Comparison of ENCODE assay signal across 29 cellular contexts in the genomic region with DNA sequence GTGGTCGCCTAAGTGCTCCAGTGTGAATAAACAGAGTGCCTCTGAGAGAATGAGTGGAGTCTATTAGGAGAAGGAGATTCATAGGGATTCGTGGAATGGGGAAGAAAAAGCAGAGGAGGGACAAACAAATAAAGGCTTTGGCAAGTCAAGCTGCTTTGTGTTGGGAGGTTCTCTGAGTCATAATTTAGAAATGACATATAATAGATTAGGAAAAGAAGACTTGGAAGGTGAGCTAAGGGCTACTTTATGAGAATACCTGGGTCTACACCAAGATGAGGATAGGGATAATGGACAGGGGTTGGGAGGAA. TPM values are rescaled to one million over a fixed set of nuclear protein-coding genes. Genes with fewer than 3 reads are reported as not detected.
DNase-seq lines count a peak whose midpoint lies in the region; ATAC-seq and TF ChIP-seq lines count a peak whose summit lies in the region.
"Had no signal": no experiment of that assay in that cellular context is flagged by ENCODE, and none has a peak within 500 bp of the region (broad histone marks: within the 10 kb centered on the region; RNA-seq: fewer than 3 reads in every experiment).

No MANE protein-coding gene starts in this region.

- H3K4me1 ChIP-seq in Panc1 (ENCODE audit: control insufficient read depth, insufficient read depth, low read length) (0 out of 2 replicates have a peak, but pooled peaks cover under 1% of the 10 kb centered on the region), osteoblast (ENCODE audit: insufficient read depth, low read length) (peaks cover 4% of the 10 kb centered on the region)
- H3K4me1 ChIP-seq: BLaER1 had no signal

- H3K36me3 ChIP-seq in Panc1 (ENCODE audit: control insufficient read depth, insufficient read depth, low read length) (no peaks in the 10 kb centered on the region; the same call in 1 of the 2 replicates), osteoblast (ENCODE audit: insufficient read depth, low read length) (no peaks in the 10 kb centered on the region)
- H3K36me3 ChIP-seq: BLaER1, cardiac muscle cell, tibial nerve, WERI-Rb-1 had no signal

- H4K20me1 ChIP-seq in osteoblast (ENCODE audit: insufficient read depth, low read length): no peaks in the 10 kb centered on the region

- POLR2A ChIA-PET in Panc1 (lab: Charles Lee): no interaction called here

- H3K4me3 ChIP-seq in Panc1 (ENCODE audit: low read depth in 2 of 2, low read length in 2 of 2): no peak overlapping the region
- H3K4me3 ChIP-seq in osteoblast (ENCODE audit: insufficient read depth, low read length): no peak overlapping the region
- H3K4me3 ChIP-seq: BLaER1, cardiac muscle cell, coronary artery, tibial nerve had no signal

- H3K4me2 ChIP-seq in osteoblast (ENCODE audit: insufficient read depth, low read length): no peak overlapping the region
- H3K4me2 ChIP-seq: BLaER1 had no signal

- no peaks in the 10 kb centered on the region for H3K79me2 ChIP-seq in osteoblast (ENCODE audit: insufficient read depth, low read length)

- H3K27ac ChIP-seq in Panc1 (ENCODE audit: low read length): peak overlapping the region; percentile 24; the same call in 1 of the 2 replicates
- peak overlapping the region; percentile 26 for H3K27ac ChIP-seq in osteoblast (ENCODE audit: low read depth, low read length)
- H3K27ac ChIP-seq: BLaER1, cardiac muscle cell, coronary artery, tibial nerve, WERI-Rb-1 had no signal

- H3K9me3 Mint-ChIP-seq in Calu3 (ENCODE audit: low read depth, unreplicated experiment): peaks cover 4% of the 10 kb centered on the region
- peaks cover 5% of the 10 kb centered on the region for H3K9me3 Mint-ChIP-seq in chondrocyte (ENCODE audit: low read depth)
- H3K9me3 Mint-ChIP-seq: activated T-cell treated with anti-CD3 and anti-CD28 coated beads, Interleukin-2, amount 50 U/mL, for 72 hours; H9; stimulated activated naive CD8-positive, alpha-beta T cell treated with anti-CD3 and anti-CD28 coated beads, Interleukin-15, amount 100 ng/mL, for 72 hours had no signal

- H3K4me3 Mint-ChIP-seq in Calu3 (ENCODE audit: low read depth, unreplicated experiment) (peak overlapping the region; percentile 13), chondrocyte (ENCODE audit: unreplicated experiment) (no peak overlapping the region)
- H3K4me3 Mint-ChIP-seq: activated T-cell treated with anti-CD3 and anti-CD28 coated beads, Interleukin-2, amount 50 U/mL, for 72 hours; H9; naive thymus-derived CD4-positive, alpha-beta T cell; stimulated activated naive CD8-positive, alpha-beta T cell treated with anti-CD3 and anti-CD28 coated beads, Interleukin-15, amount 100 ng/mL, for 72 hours had no signal

- peaks cover 13% of the 10 kb centered on the region for H3K27me3 ChIP-seq in Panc1 (ENCODE audit: control insufficient read depth, insufficient read depth, low read length)
- no peaks in the 10 kb centered on the region for H3K27me3 ChIP-seq in osteoblast (ENCODE audit: insufficient read depth, low read length)
- H3K27me3 ChIP-seq: tibial nerve had no signal

- DNase-seq in Calu3 (peak; percentile 30), Panc1 (ENCODE audit: low read depth, low spot score) (no peak), chondrocyte (ENCODE audit: low spot score) (no peak), osteoblast (ENCODE audit: insufficient read length, low spot score, missing footprints) (no peak), cortex of kidney (lab: John Stamatoyannopoulos, UW) (no peak), GDM1 (lab: John Stamatoyannopoulos, UW) (no peak)
- DNase-seq in activated CD4-positive, alpha-beta T cell treated with anti-CD3 and anti-CD28 coated beads, Interleukin-2, amount 50 U/mL, for 4 hours: no peak
- DNase-seq: activated CD4-positive, alpha-beta T cell treated with anti-CD3 and anti-CD28 coated beads for 48 hours; activated naive CD4-positive, alpha-beta T cell treated with Interleukin-2 at 50 U/mL for 16 hours; activated T-cell treated with anti-CD3 and anti-CD28 coated beads, Interleukin-2, amount 50 U/mL, for 72 hours; amniotic stem cell; GF-D8; H9; KG1; left ventricle myocardium superior; midbrain; naive thymus-derived CD4-positive, alpha-beta T cell; NCI-H1436 treated with DMSO at 0.1 percent for 48 hours; NCI-H446 treated with DMSO at 0.1 percent for 48 hours; nucleus accumbens; Right ventricle myocardium superior; stimulated activated naive CD8-positive, alpha-beta T cell treated with anti-CD3 and anti-CD28 coated beads, Interleukin-15, amount 100 ng/mL, for 72 hours; T-helper 9 cell; WERI-Rb-1 had no signal

- CTCF ChIA-PET in Calu3 (lab: Charles Lee): interaction anchor here (0.9 kb wide), 1 partner anchor 9 kb away, joined by 4 read pairs; no protein-coding TSS in a partner anchor
- CTCF ChIA-PET in Panc1 (lab: Charles Lee): no interaction called here

- peaks cover 13% of the 10 kb centered on the region for H3K36me3 Mint-ChIP-seq in Calu3 (ENCODE audit: insufficient read depth, unreplicated experiment)
- H3K36me3 Mint-ChIP-seq in chondrocyte (ENCODE audit: low read depth): peaks cover 1% of the 10 kb centered on the region
- H3K36me3 Mint-ChIP-seq: naive thymus-derived CD4-positive, alpha-beta T cell had no signal

- BruUV-seq in Calu3 (replicated peaks; lab: Mats Ljungman, UMichigan) (no TSS peak), Panc1 (replicated peaks; lab: Mats Ljungman, UMichigan) (no TSS peak)

- H3K9me3 ChIP-seq in Panc1 (ENCODE audit: control insufficient read depth, insufficient read depth, low read depth, low read length) (no peaks in the 10 kb centered on the region), osteoblast (ENCODE audit: low read depth, low read length) (no peaks in the 10 kb centered on the region)
- H3K9me3 ChIP-seq: BLaER1, tibial nerve had no signal

- peak overlapping the region; percentile 82 for H3K27ac Mint-ChIP-seq in Calu3 (ENCODE audit: unreplicated experiment)
- peak overlapping the region; percentile 53 for H3K27ac Mint-ChIP-seq in chondrocyte (ENCODE audit: unreplicated experiment)
- H3K27ac Mint-ChIP-seq: activated T-cell treated with anti-CD3 and anti-CD28 coated beads, Interleukin-2, amount 50 U/mL, for 72 hours; H9; naive thymus-derived CD4-positive, alpha-beta T cell; stimulated activated naive CD8-positive, alpha-beta T cell treated with anti-CD3 and anti-CD28 coated beads, Interleukin-15, amount 100 ng/mL, for 72 hours had no signal

- ATAC-seq in Panc1: peak; percentile 26
- ATAC-seq in GM19023 (IDR thresholded peaks at IDR 0.05; ENCODE audit: unreplicated experiment): no peak
- ATAC-seq: left ventricle myocardium superior; naive thymus-derived CD4-positive, alpha-beta T cell had no signal

- intact Hi-C loops in Calu3 (cut with micrococcal nuclease; ENCODE audit: unreplicated experiment): loop anchor here (5.0 kb wide), 1 partner anchor 80 kb away; no protein-coding TSS in a partner anchor
- intact Hi-C loops in Panc1 (cut with micrococcal nuclease; ENCODE audit: unreplicated experiment): no loop called here

- no peak for TF ChIP-seq CTCF in Calu3 (IDR thresholded peaks at IDR 0.05; ENCODE audit: unreplicated experiment)
- no peak for TF ChIP-seq CTCF in Panc1 (IDR thresholded peaks at IDR 0.05)
- no peak for TF ChIP-seq CTCF in chondrocyte (IDR thresholded peaks at IDR 0.05)
- TF ChIP-seq CTCF in osteoblast (IDR thresholded peaks at IDR 0.05; ENCODE audit: extremely low read depth, low read depth, low read length): no peak

- H2AFZ ChIP-seq in osteoblast (ENCODE audit: low read length): no peak overlapping the region

- in situ Hi-C loops in Panc1 (cut with HindIII; ENCODE audit: low pct_unique_long_range_greater_than_20kb, low sequenced_read_pairs): no loop called here

- no peaks in the 10 kb centered on the region for H3K27me3 Mint-ChIP-seq in Calu3 (ENCODE audit: unreplicated experiment)
- no peaks in the 10 kb centered on the region for H3K27me3 Mint-ChIP-seq in chondrocyte (ENCODE audit: low read depth)

- H3K4me1 Mint-ChIP-seq in Calu3 (ENCODE audit: low read depth, unreplicated experiment): peaks cover 66% of the 10 kb centered on the region
- peaks cover 27% of the 10 kb centered on the region for H3K4me1 Mint-ChIP-seq in chondrocyte (ENCODE audit: low read depth)

RNA-seq across cellular contexts. Expression of gene NTN4, which starts 6.4 kb away (rescaled TPM):
- total RNA-seq in Calu3 (2022) (68.4 and 76.5 TPM in 2 replicates), Panc1 (2021; ENCODE audit: unreplicated experiment) (17.1 TPM), chondrocyte (179 to 336 TPM (median 336 TPM) in 3 replicates), osteoblast (45.1 and 47.8 TPM in 2 replicates)
- polyA plus RNA-seq in Panc1 (2012; ENCODE audit: insufficient read length): 13.2 TPM
- polyA plus RNA-seq: naive thymus-derived CD4-positive, alpha-beta T cell had no signal
